Comparison of ENCODE assay signal across 15 cellular contexts in genomic region chrX:9318213-9318612, GRCh38.
DNase-seq lines count a peak whose midpoint lies in the region; ATAC-seq, FAIRE-seq and TF ChIP-seq lines count a peak whose summit lies in the region.
"Had no signal": no experiment of that assay in that cellular context is flagged by ENCODE, and none has a peak within 500 bp of the region (broad histone marks: within the 10 kb centered on the region; RNA-seq: fewer than 3 reads in every experiment).

No MANE protein-coding gene starts in this region.

- ATAC-seq in CD4-positive, CD25-positive, alpha-beta regulatory T cell (ENCODE audit: low read depth in 2 of 2), result peak; percentile 56 to 60
- peak; percentile 73 for ATAC-seq in GM12878
- ATAC-seq in HG03135 (IDR thresholded peaks at IDR 0.05; ENCODE audit: unreplicated experiment), result no peak
- ATAC-seq: Panc1 had no signal

- no peak overlapping the region for H3K9ac ChIP-seq in BLaER1
- H3K9ac ChIP-seq in GM12878 (ENCODE audit: control insufficient read depth, insufficient read depth, low read length), result no peak overlapping the region

- RAD21 ChIA-PET in GM12878 (lab: Charles Lee; ENCODE audit: unreplicated experiment), result no interaction called here

- CTCF ChIA-PET in GM12878 (lab: Yijun Ruan, JAX), result no interaction called here

- H3K4me1 Mint-ChIP-seq in CD4-positive, CD25-positive, alpha-beta regulatory T cell, result peaks cover 10 to 38% (median 21%) of the 10 kb centered on the region in 4 donors

- no peak overlapping the region for H3K27ac ChIP-seq in BLaER1
- no peak overlapping the region for H3K27ac ChIP-seq in CD4-positive, CD25-positive, alpha-beta regulatory T cell (ENCODE audit: insufficient read depth, low read length, poor library complexity, severe bottlenecking)
- H3K27ac ChIP-seq in GM12878 (ENCODE audit: control insufficient read depth, insufficient read depth), result no peak overlapping the region

- POLR2A ChIA-PET in GM12878 (lab: Charles Lee), result no interaction called here

- no TSS peak for BruUV-seq in GM12878 (replicated peaks; lab: Mats Ljungman, UMichigan)

- no peak for TF ChIP-seq EP300 in GM12878 (IDR thresholded peaks at IDR 0.05; ENCODE audit: borderline replicate concordance in 1 of 2, control insufficient read depth in 1 of 2, low read depth in 2 of 2, low read length in 2 of 2)

- H3K4me2 ChIP-seq in BLaER1 (peak overlapping the region; percentile 35), GM12878 (ENCODE audit: control insufficient read depth, insufficient read depth) (no peak overlapping the region)

- SMC1A ChIA-PET in GM12878 (lab: Charles Lee; ENCODE audit: uncharacterized antibody, unreplicated experiment), result interaction anchor here (1.1 kb wide), 1 partner anchor 144 kb away, joined by 3 read pairs; no protein-coding TSS in a partner anchor

- no peaks in the 10 kb centered on the region for H3K36me3 Mint-ChIP-seq in CD4-positive, CD25-positive, alpha-beta regulatory T cell

- H4K20me1 ChIP-seq in BLaER1, result no peaks in the 10 kb centered on the region
- H4K20me1 ChIP-seq in GM12878 (ENCODE audit: control insufficient read depth, insufficient read depth), result no peaks in the 10 kb centered on the region

- WGBS in GM12878 (ENCODE audit: insufficient coverage, insufficient replicate concordance, low lambda C conversion rate, missing lambda C conversion rate), result 21% methylated on average over 3 of the region's 3 CpGs
- 69 to 75% methylated on average over 3 of the region's 3 CpGs for WGBS in lower leg skin, 2 donors

- H3K27ac Mint-ChIP-seq in CD4-positive, CD25-positive, alpha-beta regulatory T cell, result no peak overlapping the region
- H3K27ac Mint-ChIP-seq: activated B cell treated with CpG ODN at 0.5 μM for 24 hours had no signal

- H3K27me3 ChIP-seq in BLaER1 (no peaks in the 10 kb centered on the region), GM12878 (replicated peaks in 1 of 2; ENCODE audit: control insufficient read depth in 2 of 2, insufficient read depth in 2 of 2, low read length in 1 of 2) (no peaks in the 10 kb centered on the region)
- no peaks in the 10 kb centered on the region for H3K27me3 ChIP-seq in CD4-positive, CD25-positive, alpha-beta regulatory T cell (ENCODE audit: control insufficient read depth, insufficient read depth, low read length)

- DNase-seq in CD4-positive, CD25-positive, alpha-beta regulatory T cell, result peak in 2 of 3 donors; percentile 46 to 69
- peak; percentile 34 for DNase-seq in NOMO-1 treated with dmso at 0.1 percent for 144 hours (lab: John Stamatoyannopoulos, UW; ENCODE audit: unreplicated experiment)
- no peak for DNase-seq in GM12878 (ENCODE audit: low read depth, low spot score)
- DNase-seq in SHP77 (lab: John Stamatoyannopoulos, UW), result no peak
- no peak for DNase-seq in iPS-NIHi11 (ENCODE audit: low spot score)
- no peak for DNase-seq in lower leg skin (ENCODE audit: low spot score in 2 of 2)
- DNase-seq: activated B cell treated with CpG ODN at 0.5 μM for 24 hours, AML-193, cortex of kidney, erythroblast, NCI-H1930 had no signal

- TF ChIP-seq CTCF in GM12878 (IDR thresholded peaks at IDR 0.05 in 2 of 3, conservative IDR thresholded peaks at IDR 0.05 in 1 of 3; ENCODE audit: control insufficient read depth in 2 of 3, extremely low read depth in 1 of 3, insufficient read depth in 1 of 3, low read depth in 3 of 3, low read length in 3 of 3), result no peak
- no peak for TF ChIP-seq CTCF in lower leg skin (IDR thresholded peaks at IDR 0.05)

- no peaks in the 10 kb centered on the region; the same call in 1 of the 2 replicates for H3K9me3 ChIP-seq in BLaER1
- no peaks in the 10 kb centered on the region for H3K9me3 ChIP-seq in CD4-positive, CD25-positive, alpha-beta regulatory T cell (ENCODE audit: control insufficient read depth in 2 of 2, low read length in 2 of 2)
- H3K9me3 ChIP-seq in GM12878 (replicated peaks; ENCODE audit: control insufficient read depth, insufficient read depth, low read length), result no peaks in the 10 kb centered on the region

- no peaks in the 10 kb centered on the region for H3K79me2 ChIP-seq in GM12878 (ENCODE audit: control insufficient read depth, insufficient read depth, low read length)

- no peaks in the 10 kb centered on the region for H3K27me3 Mint-ChIP-seq in CD4-positive, CD25-positive, alpha-beta regulatory T cell
- H3K27me3 Mint-ChIP-seq: activated B cell treated with CpG ODN at 0.5 μM for 24 hours had no signal

- no peaks in the 10 kb centered on the region for H3K9me3 Mint-ChIP-seq in CD4-positive, CD25-positive, alpha-beta regulatory T cell
- H3K9me3 Mint-ChIP-seq: activated B cell treated with CpG ODN at 0.5 μM for 24 hours had no signal

- intact Hi-C loops in GM12878 (cut with micrococcal nuclease; ENCODE audit: unreplicated experiment), result loop anchor here (1.0 to 2.0 kb wide), 2 partner anchors 23 to 33 kb away; no protein-coding TSS in a partner anchor
- intact Hi-C loops in lower leg skin (cut with DNase I; ENCODE audit: low total_unique reads), result no loop called here

- H3K4me3 Mint-ChIP-seq in CD4-positive, CD25-positive, alpha-beta regulatory T cell, result peak overlapping the region in 3 of 4 donors; percentile 5 to 22 (median 5)
- H3K4me3 Mint-ChIP-seq: activated B cell treated with CpG ODN at 0.5 μM for 24 hours, neural crest cell had no signal

- H3K4me3 ChIP-seq in BLaER1 (no peak overlapping the region), GM12878 (no peak overlapping the region), lower leg skin (ENCODE audit: low read depth, poor library complexity, severe bottlenecking) (no peak overlapping the region)
- peak overlapping the region; percentile 47 for H3K4me3 ChIP-seq in CD4-positive, CD25-positive, alpha-beta regulatory T cell (ENCODE audit: low read depth, low read length)

- in situ Hi-C loops in GM12878 (cut with MboI), result no loop called here

- TF ChIP-seq POLR2A in GM12878 (IDR thresholded peaks at IDR 0.05; ENCODE audit: low read depth, low read length) (no peak), lower leg skin (IDR thresholded peaks at IDR 0.05) (no peak)

- FAIRE-seq in GM12878 (lab: Jason Lieb, UNC), result no peak

- no peaks in the 10 kb centered on the region for H3K36me3 ChIP-seq in BLaER1
- H3K36me3 ChIP-seq in CD4-positive, CD25-positive, alpha-beta regulatory T cell (ENCODE audit: control insufficient read depth, insufficient read depth, low read length), result no peaks in the 10 kb centered on the region
- H3K36me3 ChIP-seq in GM12878 (ENCODE audit: control insufficient read depth in 2 of 2, insufficient read depth in 2 of 2, low read length in 1 of 2), result no peaks in the 10 kb centered on the region

- no peak overlapping the region for H2AFZ ChIP-seq in GM12878 (ENCODE audit: control insufficient read depth, low read depth, low read length)

- peaks cover 10% of the 10 kb centered on the region for H3K4me1 ChIP-seq in BLaER1
- peaks cover 19% of the 10 kb centered on the region for H3K4me1 ChIP-seq in CD4-positive, CD25-positive, alpha-beta regulatory T cell (ENCODE audit: control insufficient read depth, insufficient read depth, low read length, poor library complexity, severe bottlenecking)
- H3K4me1 ChIP-seq in GM12878 (ENCODE audit: control insufficient read depth, insufficient read depth, low read length), result no peaks in the 10 kb centered on the region

- TF ChIP-seq RAD21 in GM12878 (IDR thresholded peaks at IDR 0.05; ENCODE audit: insufficient read depth, low read depth, low read length), result no peak

TF ChIP-seq in GM12878, 131 proteins besides CTCF, POLR2A, EP300 and RAD21 (continues in another document):
- no peak for TF ChIP-seq MTA3 (IDR thresholded peaks at IDR 0.05; ENCODE audit: borderline replicate concordance, low read length)
- TF ChIP-seq SMARCA5 (IDR thresholded peaks at IDR 0.05), result no peak
- TF ChIP-seq RELA (IDR thresholded peaks at IDR 0.05; ENCODE audit: borderline replicate concordance, partially characterized antibody), result no peak
- no peak for TF ChIP-seq NR2C2 (IDR thresholded peaks at IDR 0.05; ENCODE audit: borderline replicate concordance, control insufficient read depth, insufficient read length, low read depth)
- TF ChIP-seq PKNOX1 (IDR thresholded peaks at IDR 0.05), result peak; percentile 29; the same call in 1 of the 2 replicates
- no peak for TF ChIP-seq DPF2 (IDR thresholded peaks at IDR 0.05)
- no peak for TF ChIP-seq BRCA1 (IDR thresholded peaks at IDR 0.05; ENCODE audit: low read depth, low read length)
- no peak for TF ChIP-seq STAT1 (conservative IDR thresholded peaks at IDR 0.05)
- peak; percentile 42 for TF ChIP-seq PBX3 (IDR thresholded peaks at IDR 0.05; ENCODE audit: insufficient replicate concordance, low read depth, low read length)
- no peak for TF ChIP-seq E2F4 (IDR thresholded peaks at IDR 0.05; ENCODE audit: low read depth, low read length)

Comparison
In these comparisons a context has a peak if more than half of its experiments do, and no peak if none do; other contexts are left out.
1. DNase-seq: peak in CD4-positive, CD25-positive, alpha-beta regulatory T cell (2 of 3) and NOMO-1 treated with dmso at 0.1 percent for 144 hours (single experiment); none in GM12878 (single experiment), SHP77 (0 of 2), iPS-NIHi11 (single experiment) and lower leg skin (0 of 2).